ENCODE assay signal across 1 cellular context in the genomic region with DNA sequence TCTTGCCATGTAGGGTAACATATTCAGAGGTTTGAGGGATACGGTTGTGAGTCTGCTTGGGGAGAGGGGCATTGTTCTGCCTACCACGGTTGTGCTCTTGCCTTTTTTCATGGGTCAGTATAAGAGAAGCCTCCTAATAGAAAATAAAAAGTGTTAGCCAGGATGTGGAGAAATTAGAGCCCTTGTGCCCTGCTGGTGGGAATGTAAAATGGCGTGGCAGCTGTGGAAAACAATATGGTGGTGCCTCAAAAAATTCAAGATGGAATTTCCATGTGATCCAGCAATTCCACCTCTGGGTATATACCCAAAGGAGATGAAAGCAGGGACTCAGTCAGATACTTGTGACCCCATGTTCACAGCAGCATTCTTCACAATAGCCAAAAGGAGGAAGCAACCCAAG.
TF ChIP-seq lines count a peak whose summit lies in the region.

No MANE protein-coding gene starts in this region.

TF ChIP-seq in GM23338, 12 proteins besides CTCF, POLR2A, EP300 and RAD21 (continued from another document):
- TF ChIP-seq ZNF462 (CRISPR knock-in tag; IDR thresholded peaks at IDR 0.05) (no peak), CREB1 (CRISPR knock-in tag; IDR thresholded peaks at IDR 0.05; ENCODE audit: low read depth) (no peak), STAT1 (IDR thresholded peaks at IDR 0.05; ENCODE audit: unreplicated experiment) (no peak)
